13 cellular contexts compared by ENCODE assay signal in genomic region chrX:44306336-44306735, GRCh38. TPM values are rescaled to one million over a fixed set of nuclear protein-coding genes. Genes with fewer than 3 reads are reported as not detected.
A peak's percentile ranks its signal among the peaks of the same experiment; 100 is the strongest.
DNase-seq lines count a peak whose midpoint lies in the region; ATAC-seq, FAIRE-seq and TF ChIP-seq lines count a peak whose summit lies in the region.
"Had no signal": no experiment of that assay in that cellular context is flagged by ENCODE, and none has a peak within 500 bp of the region (broad histone marks: within the 10 kb centered on the region; RNA-seq: fewer than 3 reads in every experiment).

No MANE protein-coding gene starts in this region.

- no peaks in the 10 kb centered on the region for H3K4me1 ChIP-seq in SJCRH30
- H3K4me1 ChIP-seq in HepG2 (ENCODE audit: insufficient read depth, low read length): no peaks in the 10 kb centered on the region
- H3K4me1 ChIP-seq: heart left ventricle had no signal

- H3K27me3 ChIP-seq in SJCRH30 (no peaks in the 10 kb centered on the region), HepG2 (ENCODE audit: control insufficient read depth in 1 of 2, insufficient read depth in 2 of 2, low read length in 2 of 2) (no peaks in the 10 kb centered on the region)
- H3K27me3 ChIP-seq: neutrophil had no signal

- no peaks in the 10 kb centered on the region for H3K9me3 ChIP-seq in SJCRH30 (replicated peaks)
- no peaks in the 10 kb centered on the region for H3K9me3 ChIP-seq in HepG2 (ENCODE audit: low read length)
- H3K9me3 ChIP-seq: heart left ventricle, neutrophil had no signal

- ATAC-seq in HG03039 (IDR thresholded peaks at IDR 0.05; ENCODE audit: unreplicated experiment) (no peak), HepG2 (no peak), GM21717 (IDR thresholded peaks at IDR 0.05; ENCODE audit: unreplicated experiment) (no peak)
- ATAC-seq: heart left ventricle had no signal

- TF ChIP-seq RAD21 in HepG2 (CRISPR knock-in tag; IDR thresholded peaks at IDR 0.05): no peak

- WGBS in HepG2 (ENCODE audit: low lambda C conversion rate): 43% methylated on average over 5 of the region's 5 CpGs

- no peak for FAIRE-seq in HepG2 (lab: Jason Lieb, UNC)

- TF ChIP-seq CTCF in HepG2 (CRISPR knock-in tag; IDR thresholded peaks at IDR 0.05): no peak

- no peak for TF ChIP-seq POLR2A in HepG2 (IDR thresholded peaks at IDR 0.05; ENCODE audit: insufficient read depth in 1 of 2, low read depth in 2 of 2, low read length in 2 of 2)

- POLR2A ChIA-PET in HepG2 (lab: Yijun Ruan, JAX): no interaction called here

- BruUV-seq in HepG2 (replicated peaks; lab: Mats Ljungman, UMichigan): no TSS peak

- H3K9ac ChIP-seq in HepG2 (ENCODE audit: insufficient read depth, low read depth, low read length): no peak overlapping the region

- H3K4me3 ChIP-seq in SJCRH30: no peak overlapping the region
- no peak overlapping the region for H3K4me3 ChIP-seq in HepG2 (replicated peaks in 1 of 3; ENCODE audit: insufficient read depth in 1 of 3, low read depth in 2 of 3, low read length in 3 of 3)
- H3K4me3 ChIP-seq: heart left ventricle had no signal

- TF ChIP-seq EP300 in HepG2 (IDR thresholded peaks at IDR 0.05; ENCODE audit: low read depth in 2 of 2, low read length in 2 of 2) (no peak), HepG2 (CRISPR knock-in tag; IDR thresholded peaks at IDR 0.05; ENCODE audit: borderline replicate concordance) (no peak)

- in situ Hi-C loops in HepG2 (cut with HindIII; ENCODE audit: extremely low pct_ligation_motif_present, low pct_unique_long_range_greater_than_20kb): no loop called here

- H3K36me3 ChIP-seq in SJCRH30 (no peaks in the 10 kb centered on the region), HepG2 (replicated peaks in 1 of 2; ENCODE audit: control insufficient read depth in 1 of 2, insufficient read depth in 2 of 2, low read length in 2 of 2) (no peaks in the 10 kb centered on the region)
- H3K36me3 ChIP-seq: heart left ventricle, neutrophil had no signal

- no peaks in the 10 kb centered on the region for H3K79me2 ChIP-seq in HepG2 (ENCODE audit: insufficient read depth, low read length)

- no peak overlapping the region for H3K4me2 ChIP-seq in HepG2 (ENCODE audit: low read depth, low read length)

- H2AFZ ChIP-seq in HepG2 (ENCODE audit: low read length): no peak overlapping the region

- peak; percentile 64 for DNase-seq in Daoy (ENCODE audit: low read depth)
- DNase-seq in NCI-H1436 treated with DMSO at 0.1 percent for 48 hours (lab: John Stamatoyannopoulos, UW): peak; percentile 56
- DNase-seq in SJCRH30: peak; percentile 13 to 20
- DNase-seq in iPS-NIHi11 (ENCODE audit: low spot score): peak; percentile 12
- DNase-seq in HepG2 (ENCODE audit: low spot score): no peak
- no peak for DNase-seq in KG1 (lab: John Stamatoyannopoulos, UW)
- DNase-seq: heart left ventricle, NCI-H1417, OCI-M1, T-helper 9 cell had no signal

- CTCF ChIA-PET in HepG2 (lab: Yijun Ruan, JAX; ENCODE audit: low intra/inter-chr PET ratio, low total read pairs): no interaction called here

- H3K27ac ChIP-seq in SJCRH30 (no peak overlapping the region), HepG2 (ENCODE audit: extremely low read length, insufficient read depth, low read length) (no peak overlapping the region)
- H3K27ac ChIP-seq: heart left ventricle, neutrophil had no signal

- intact Hi-C loops in HepG2 (cut with micrococcal nuclease; ENCODE audit: unreplicated experiment): no loop called here

- no peaks in the 10 kb centered on the region for H4K20me1 ChIP-seq in HepG2 (ENCODE audit: insufficient read depth, low read length)

TF ChIP-seq in HepG2, 621 proteins besides CTCF, POLR2A, EP300 and RAD21 (continues in another document):
- TF ChIP-seq ZNF879 (CRISPR knock-in tag; IDR thresholded peaks at IDR 0.05): no peak
- TF ChIP-seq, protein P1, sequence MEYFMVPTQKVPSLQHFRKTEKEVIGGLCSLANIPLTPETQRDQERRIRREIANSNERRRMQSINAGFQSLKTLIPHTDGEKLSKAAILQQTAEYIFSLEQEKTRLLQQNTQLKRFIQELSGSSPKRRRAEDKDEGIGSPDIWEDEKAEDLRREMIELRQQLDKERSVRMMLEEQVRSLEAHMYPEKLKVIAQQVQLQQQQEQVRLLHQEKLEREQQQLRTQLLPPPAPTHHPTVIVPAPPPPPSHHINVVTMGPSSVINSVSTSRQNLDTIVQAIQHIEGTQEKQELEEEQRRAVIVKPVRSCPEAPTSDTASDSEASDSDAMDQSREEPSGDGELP (IDR thresholded peaks at IDR 0.05; ENCODE audit: borderline replicate concordance, low read depth): no peak
- no peak for TF ChIP-seq PPARG (CRISPR knock-in tag; conservative IDR thresholded peaks at IDR 0.05)
- TF ChIP-seq ZNF335 (CRISPR knock-in tag; IDR thresholded peaks at IDR 0.05): no peak
- no peak for TF ChIP-seq IKZF5 (CRISPR knock-in tag; IDR thresholded peaks at IDR 0.05)
- no peak for TF ChIP-seq HMG20B (CRISPR knock-in tag; conservative IDR thresholded peaks at IDR 0.05)
- TF ChIP-seq UBTF (CRISPR knock-in tag; IDR thresholded peaks at IDR 0.05): no peak
- no peak for TF ChIP-seq DNMT1 (CRISPR knock-in tag; IDR thresholded peaks at IDR 0.05)

RNA-seq across cellular contexts. Expression of gene EFHC2, which starts 37.1 kb away (rescaled TPM):
- total RNA-seq in Daoy (2014; rRNA removed; shearing (Covaris generic)): 0.51 TPM in 1 of 2 replicates, not detected in the other
- 0.04 and 0.18 TPM in 2 replicates for total RNA-seq in SJCRH30 (2014; rRNA removed; shearing (Covaris generic))
- total RNA-seq in HepG2 (2016; rRNA removed; fragmentation: Illumina TruSeq; extraction: Trizol): not detected in 2 replicates
- total RNA-seq in HepG2 (2016; cell fraction: cytosol; rRNA removed; fragmentation: Illumina TruSeq; extraction: Trizol; ENCODE audit: low read depth): not detected in 2 replicates
- total RNA-seq in HepG2 (2016; cell fraction: insoluble cytoplasmic fraction; rRNA removed; fragmentation: Illumina TruSeq; extraction: Trizol): not detected in 2 replicates
- total RNA-seq in HepG2 (2016; cell fraction: membrane; rRNA removed; fragmentation: Illumina TruSeq; extraction: Trizol): not detected in 2 replicates
- total RNA-seq in HepG2 (2016; cell fraction: nucleus; rRNA removed; fragmentation: Illumina TruSeq; extraction: Trizol): not detected in 2 replicates
- polyA plus RNA-seq in HepG2 (2011; rRNA removed): not detected in 2 replicates
- not detected in 2 replicates for polyA plus RNA-seq in HepG2 (2011; cell fraction: cytosol; rRNA removed)
- polyA plus RNA-seq in HepG2 (2011; cell fraction: nucleus; rRNA removed): not detected in 2 replicates
- polyA plus RNA-seq in HepG2 (2012): not detected in 2 replicates
- not detected in 2 replicates for polyA plus RNA-seq in HepG2 (2016; cell fraction: cytosol; fragmentation: Illumina TruSeq; extraction: Trizol; ENCODE audit: low read depth)
- not detected in 2 replicates for polyA plus RNA-seq in HepG2 (2016; cell fraction: insoluble cytoplasmic fraction; fragmentation: Illumina TruSeq; extraction: Trizol; ENCODE audit: low read depth)
- not detected in 2 replicates for polyA plus RNA-seq in HepG2 (2016; cell fraction: membrane; fragmentation: Illumina TruSeq; extraction: Trizol; ENCODE audit: low read depth)
- not detected in 2 replicates for polyA plus RNA-seq in HepG2 (2016; cell fraction: nucleus; fragmentation: Illumina TruSeq; extraction: Trizol; ENCODE audit: insufficient read depth, low read depth)
- polyA minus RNA-seq in HepG2 (2011; rRNA and poly(A)+ RNA removed; ENCODE audit: low replicate concordance): not detected in 2 replicates
- polyA minus RNA-seq in HepG2 (2011; cell fraction: cytosol; rRNA and poly(A)+ RNA removed): not detected in 2 replicates
- polyA minus RNA-seq in HepG2 (2011; cell fraction: nucleus; rRNA and poly(A)+ RNA removed): not detected in 2 replicates

Comparison
In these comparisons a context has a peak if more than half of its experiments do, and no peak if none do; other contexts are left out.
1. DNase-seq: peak in Daoy (single experiment), NCI-H1436 treated with DMSO at 0.1 percent for 48 hours (single experiment), SJCRH30 (2 of 2) and iPS-NIHi11 (single experiment); none in HepG2 (single experiment) and KG1 (single experiment).